29 cellular contexts compared by ENCODE assay signal in genomic region chr6:15585936-15586335, GRCh38.
"Had no signal": no experiment of that assay in that cellular context is flagged by ENCODE, and none has a peak within 500 bp of the region (broad histone marks: within the 10 kb centered on the region; RNA-seq: fewer than 3 reads in every experiment).

No MANE protein-coding gene starts in this region.

- H3K27me3 Mint-ChIP-seq: activated CD4-positive, alpha-beta memory T cell treated with anti-CD3 and anti-CD28 coated beads, Interleukin-2, amount 10 ng/mL, durations not matched to agents 7 days and 5 days; activated CD4-positive, alpha-beta T cell treated with anti-CD3 and anti-CD28 coated beads, Interleukin-2, amount 10 ng/mL, durations not matched to agents 7 days and 5 days; activated naive CD4-positive, alpha-beta T cell treated with anti-CD3 and anti-CD28 coated beads, Interleukin-2, amount 10 ng/mL, durations not matched to agents 7 days and 5 days; activated naive CD8-positive, alpha-beta T cell treated with anti-CD3 and anti-CD28 coated beads, Interleukin-2, amount 10 ng/mL, durations not matched to agents 7 days and 5 days; activated T-cell treated with anti-CD3 and anti-CD28 coated beads, Interleukin-2, amount 50 U/mL, for 24 hours; natural killer cell treated with Interleukin-12 subunit alpha and Interleukin-12 subunit beta and Interleukin-15 and Interleukin-18, amount 100 ng/mL, for 72 hours had no signal

- FAIRE-seq: islet of Langerhans, TTC549 had no signal

- H3K4me1 ChIP-seq: ascending aorta, pancreas, right atrium auricular region, testis, transverse colon had no signal

- DNase-seq: activated CD4-positive, alpha-beta memory T cell treated with anti-CD3 and anti-CD28 coated beads, Interleukin-2, amount 10 ng/mL, durations not matched to agents 7 days and 5 days; activated CD4-positive, alpha-beta T cell treated with anti-CD3 and anti-CD28 coated beads, Interleukin-2, amount 10 ng/mL, durations not matched to agents 7 days and 5 days; activated CD4-positive, CD25-positive, alpha-beta regulatory T cell treated with anti-CD3 and anti-CD28 coated beads, Interleukin-2, amount 50 U/mL, for 72 hours; activated CD8-positive, alpha-beta memory T cell treated with anti-CD3 and anti-CD28 coated beads, Interleukin-2, amount 50 U/mL, for 48 hours; activated gamma-delta T cell; activated naive CD4-positive, alpha-beta T cell treated with anti-CD3 and anti-CD28 coated beads, Interleukin-2, amount 10 ng/mL, durations not matched to agents 7 days and 5 days; activated naive CD8-positive, alpha-beta T cell treated with anti-CD3 and anti-CD28 coated beads, Interleukin-2, amount 10 ng/mL, durations not matched to agents 7 days and 5 days; activated T-cell treated with anti-CD3 and anti-CD28 coated beads, Interleukin-2, amount 50 U/mL, for 24 hours; brain microvascular endothelial cell; cortex of kidney; left ventricle myocardium inferior; mesendoderm; mucosa of descending colon; pancreas; psoas muscle; spleen; stimulated activated naive CD4-positive, alpha-beta T cell treated with Interleukin-2 at 50 U/mL for 16 hours; T-helper 9 cell; testis; transverse colon; WERI-Rb-1 had no signal

- H3K36me3 Mint-ChIP-seq: natural killer cell treated with Interleukin-12 subunit alpha and Interleukin-12 subunit beta and Interleukin-15 and Interleukin-18, amount 100 ng/mL, for 72 hours had no signal

- H3K4me3 ChIP-seq: ascending aorta, left ventricle myocardium inferior, lung, mucosa of descending colon, pancreas, psoas muscle, right atrium auricular region, spleen, testis, transverse colon had no signal

- H3K27ac ChIP-seq: ascending aorta, brain microvascular endothelial cell, left ventricle myocardium inferior, pancreas, psoas muscle, right atrium auricular region, spleen, testis, transverse colon, WERI-Rb-1 had no signal

- H3K9me3 Mint-ChIP-seq: activated CD4-positive, alpha-beta memory T cell treated with anti-CD3 and anti-CD28 coated beads, Interleukin-2, amount 10 ng/mL, durations not matched to agents 7 days and 5 days; activated CD4-positive, alpha-beta T cell treated with anti-CD3 and anti-CD28 coated beads, Interleukin-2, amount 10 ng/mL, durations not matched to agents 7 days and 5 days; activated naive CD4-positive, alpha-beta T cell treated with anti-CD3 and anti-CD28 coated beads, Interleukin-2, amount 10 ng/mL, durations not matched to agents 7 days and 5 days; activated T-cell treated with anti-CD3 and anti-CD28 coated beads, Interleukin-2, amount 50 U/mL, for 24 hours; T-helper 1 cell treated with Interleukin-12 subunit alpha and Interleukin-12 subunit beta and Interleukin-4 antibody, amounts not matched to agents 30 μg/mL and 1 μg/mL, for 36 hours had no signal

- ATAC-seq: esophagus mucosa; mucosa of descending colon; natural killer cell treated with Interleukin-12 subunit alpha and Interleukin-12 subunit beta and Interleukin-15 and Interleukin-18, amount 100 ng/mL, for 72 hours; pancreas; psoas muscle had no signal

- H3K9me3 ChIP-seq: ascending aorta, left ventricle myocardium inferior, mucosa of descending colon, pancreas, psoas muscle, right atrium auricular region, spleen, testis, transverse colon had no signal

- H3K36me3 ChIP-seq: ascending aorta, brain microvascular endothelial cell, left ventricle myocardium inferior, pancreas, right atrium auricular region, spleen, transverse colon, WERI-Rb-1 had no signal

- H3K4me1 Mint-ChIP-seq: activated naive CD4-positive, alpha-beta T cell treated with anti-CD3 and anti-CD28 coated beads, Interleukin-2, amount 10 ng/mL, durations not matched to agents 7 days and 5 days had no signal

- H3K4me3 Mint-ChIP-seq: activated CD4-positive, alpha-beta memory T cell treated with anti-CD3 and anti-CD28 coated beads, Interleukin-2, amount 10 ng/mL, durations not matched to agents 7 days and 5 days; activated CD4-positive, alpha-beta T cell treated with anti-CD3 and anti-CD28 coated beads, Interleukin-2, amount 10 ng/mL, durations not matched to agents 7 days and 5 days; activated naive CD4-positive, alpha-beta T cell treated with anti-CD3 and anti-CD28 coated beads, Interleukin-2, amount 10 ng/mL, durations not matched to agents 7 days and 5 days; activated naive CD8-positive, alpha-beta T cell treated with anti-CD3 and anti-CD28 coated beads, Interleukin-2, amount 10 ng/mL, durations not matched to agents 7 days and 5 days; activated T-cell treated with anti-CD3 and anti-CD28 coated beads, Interleukin-2, amount 50 U/mL, for 24 hours; natural killer cell treated with Interleukin-12 subunit alpha and Interleukin-12 subunit beta and Interleukin-15 and Interleukin-18, amount 100 ng/mL, for 72 hours; T-helper 1 cell treated with Interleukin-12 subunit alpha and Interleukin-12 subunit beta and Interleukin-4 antibody, amounts not matched to agents 30 μg/mL and 1 μg/mL, for 36 hours had no signal

- H3K27ac Mint-ChIP-seq: activated CD4-positive, alpha-beta memory T cell treated with anti-CD3 and anti-CD28 coated beads, Interleukin-2, amount 10 ng/mL, durations not matched to agents 7 days and 5 days; activated CD4-positive, alpha-beta T cell treated with anti-CD3 and anti-CD28 coated beads, Interleukin-2, amount 10 ng/mL, durations not matched to agents 7 days and 5 days; activated naive CD4-positive, alpha-beta T cell treated with anti-CD3 and anti-CD28 coated beads, Interleukin-2, amount 10 ng/mL, durations not matched to agents 7 days and 5 days; activated naive CD8-positive, alpha-beta T cell treated with anti-CD3 and anti-CD28 coated beads, Interleukin-2, amount 10 ng/mL, durations not matched to agents 7 days and 5 days; natural killer cell treated with Interleukin-12 subunit alpha and Interleukin-12 subunit beta and Interleukin-15 and Interleukin-18, amount 100 ng/mL, for 72 hours; T-helper 1 cell treated with Interleukin-12 subunit alpha and Interleukin-12 subunit beta and Interleukin-4 antibody, amounts not matched to agents 30 μg/mL and 1 μg/mL, for 36 hours had no signal

- H3K27me3 ChIP-seq: ascending aorta, brain microvascular endothelial cell, pancreas, right atrium auricular region, spleen, testis, transverse colon had no signal
